Comparison of ENCODE assay signal across 14 cellular contexts in genomic region chr3:56810912-56811544, GRCh38. TPM values are rescaled to one million over a fixed set of nuclear protein-coding genes. Genes with fewer than 3 reads are reported as not detected.
A peak's percentile ranks its signal among the peaks of the same experiment; 100 is the strongest.
DNase-seq lines count a peak whose midpoint lies in the region; ATAC-seq and TF ChIP-seq lines count a peak whose summit lies in the region.
"Had no signal": no experiment of that assay in that cellular context is flagged by ENCODE, and none has a peak within 500 bp of the region (broad histone marks: within the 10 kb centered on the region; RNA-seq: fewer than 3 reads in every experiment).

No MANE protein-coding gene starts in this region.

- H3K9me3 Mint-ChIP-seq in Calu3 (ENCODE audit: low read depth, unreplicated experiment) = no peaks in the 10 kb centered on the region
- H3K9me3 Mint-ChIP-seq in activated naive CD8-positive, alpha-beta T cell treated with anti-CD3 and anti-CD28 coated beads, Interleukin-2, amount 50 U/mL, for 24 hours = no peaks in the 10 kb centered on the region
- H3K9me3 Mint-ChIP-seq: T-helper 1 cell treated with Interleukin-12 subunit alpha and Interleukin-12 subunit beta and Interleukin-4 antibody, amounts not matched to agents 30 μg/mL and 1 μg/mL, for 36 hours had no signal

- H3K9ac ChIP-seq in parathyroid adenoma = no peak overlapping the region

- H3K4me1 ChIP-seq in parathyroid adenoma = peaks cover 42% of the 10 kb centered on the region

- H3K27ac Mint-ChIP-seq in Calu3 (ENCODE audit: unreplicated experiment) = no peak overlapping the region
- peak overlapping the region; percentile 9 for H3K27ac Mint-ChIP-seq in activated naive CD8-positive, alpha-beta T cell treated with anti-CD3 and anti-CD28 coated beads, Interleukin-2, amount 50 U/mL, for 24 hours
- H3K27ac Mint-ChIP-seq: T-helper 1 cell treated with Interleukin-12 subunit alpha and Interleukin-12 subunit beta and Interleukin-4 antibody, amounts not matched to agents 30 μg/mL and 1 μg/mL, for 36 hours had no signal

- H2AFZ ChIP-seq in parathyroid adenoma = peak overlapping the region; percentile 51

- no peaks in the 10 kb centered on the region for H3K36me3 Mint-ChIP-seq in Calu3 (ENCODE audit: insufficient read depth, unreplicated experiment)
- H3K36me3 Mint-ChIP-seq in activated naive CD8-positive, alpha-beta T cell treated with anti-CD3 and anti-CD28 coated beads, Interleukin-2, amount 50 U/mL, for 24 hours (ENCODE audit: low read depth) = no peaks in the 10 kb centered on the region

- H3K9me3 ChIP-seq in KOPT-K1 (ENCODE audit: insufficient read depth, low read length, poor library complexity, severe bottlenecking) (no peaks in the 10 kb centered on the region), parathyroid adenoma (ENCODE audit: control insufficient read depth, low read length) (no peaks in the 10 kb centered on the region)
- H3K9me3 ChIP-seq: heart right ventricle had no signal

- H3K4me3 Mint-ChIP-seq in Calu3 (ENCODE audit: low read depth, unreplicated experiment) = no peak overlapping the region
- no peak overlapping the region for H3K4me3 Mint-ChIP-seq in activated naive CD8-positive, alpha-beta T cell treated with anti-CD3 and anti-CD28 coated beads, Interleukin-2, amount 50 U/mL, for 24 hours
- H3K4me3 Mint-ChIP-seq: T-helper 1 cell treated with Interleukin-12 subunit alpha and Interleukin-12 subunit beta and Interleukin-4 antibody, amounts not matched to agents 30 μg/mL and 1 μg/mL, for 36 hours had no signal

- peak; percentile 25 for ATAC-seq in activated naive CD8-positive, alpha-beta T cell treated with anti-CD3 and anti-CD28 coated beads, Interleukin-2, amount 50 U/mL, for 24 hours
- ATAC-seq in GM21576 (IDR thresholded peaks at IDR 0.05; ENCODE audit: unreplicated experiment) (no peak), HG02798 (IDR thresholded peaks at IDR 0.05; ENCODE audit: poor library complexity, unreplicated experiment) (no peak)
- ATAC-seq: heart right ventricle had no signal

- H3K4me1 Mint-ChIP-seq in Calu3 (ENCODE audit: low read depth, unreplicated experiment) = no peaks in the 10 kb centered on the region
- H3K4me1 Mint-ChIP-seq in activated naive CD8-positive, alpha-beta T cell treated with anti-CD3 and anti-CD28 coated beads, Interleukin-2, amount 50 U/mL, for 24 hours = peaks cover 45% of the 10 kb centered on the region

- no peaks in the 10 kb centered on the region for H3K27me3 ChIP-seq in parathyroid adenoma (ENCODE audit: control insufficient read depth, insufficient read depth, low read length)

- CTCF ChIA-PET in Calu3 (lab: Charles Lee) = interaction anchor here (1.1 kb wide), 1 partner anchor 10 kb away, joined by 9 read pairs; the partner anchor contains the start of gene ARHGEF3

- TF ChIP-seq CTCF in Calu3 (IDR thresholded peaks at IDR 0.05; ENCODE audit: unreplicated experiment) = no peak
- TF ChIP-seq CTCF in parathyroid adenoma (IDR thresholded peaks at IDR 0.05) = no peak

- peak overlapping the region; percentile 19 for H3K4me2 ChIP-seq in parathyroid adenoma (ENCODE audit: low read length)

- peaks cover 16% of the 10 kb centered on the region for H3K79me2 ChIP-seq in parathyroid adenoma

- H3K27me3 Mint-ChIP-seq in Calu3 (ENCODE audit: unreplicated experiment) = no peaks in the 10 kb centered on the region
- no peaks in the 10 kb centered on the region for H3K27me3 Mint-ChIP-seq in activated naive CD8-positive, alpha-beta T cell treated with anti-CD3 and anti-CD28 coated beads, Interleukin-2, amount 50 U/mL, for 24 hours

- no peak overlapping the region for H3K4me3 ChIP-seq in parathyroid adenoma (ENCODE audit: low read depth, low read length)
- H3K4me3 ChIP-seq: heart right ventricle had no signal

- H3K36me3 ChIP-seq in KOPT-K1 (ENCODE audit: insufficient read depth, low read length) (no peaks in the 10 kb centered on the region), parathyroid adenoma (ENCODE audit: control insufficient read depth, insufficient read depth, low read length) (no peaks in the 10 kb centered on the region)
- H3K36me3 ChIP-seq: heart right ventricle had no signal

- DNase-seq in Calu3 = peak; percentile 20
- DNase-seq in activated naive CD8-positive, alpha-beta T cell treated with anti-CD3 and anti-CD28 coated beads, Interleukin-2, amount 50 U/mL, for 24 hours = no peak
- DNase-seq in dermis blood vessel endothelial cell = no peak
- DNase-seq: C1 segment of cervical spinal cord; GF-D8; heart right ventricle; RPMI8226; stimulated activated CD4-positive, alpha-beta T cell treated with anti-CD3 and anti-CD28 coated beads, Interleukin-15, amount 100 ng/mL, for 24 hours had no signal

- peak overlapping the region; percentile 51 for H3K27ac ChIP-seq in KOPT-K1 (ENCODE audit: low read depth, low read length, poor library complexity, severe bottlenecking)
- peak overlapping the region; percentile 66 for H3K27ac ChIP-seq in parathyroid adenoma
- H3K27ac ChIP-seq: epithelial cell of prostate, heart right ventricle had no signal

- no TSS peak for BruUV-seq in Calu3 (replicated peaks; lab: Mats Ljungman, UMichigan)

- intact Hi-C loops in Calu3 (cut with micrococcal nuclease; ENCODE audit: unreplicated experiment) = no loop called here

RNA-seq across cellular contexts. Expression of gene ARHGEF3, which starts 9.3 kb away (rescaled TPM):
- total RNA-seq in Calu3 (2022) = 20.9 and 21.8 TPM in 2 replicates
- total RNA-seq in dermis blood vessel endothelial cell = 12.1 and 20.8 TPM in 2 replicates
